Comparison of ENCODE assay signal across 9 cellular contexts in the genomic region with DNA sequence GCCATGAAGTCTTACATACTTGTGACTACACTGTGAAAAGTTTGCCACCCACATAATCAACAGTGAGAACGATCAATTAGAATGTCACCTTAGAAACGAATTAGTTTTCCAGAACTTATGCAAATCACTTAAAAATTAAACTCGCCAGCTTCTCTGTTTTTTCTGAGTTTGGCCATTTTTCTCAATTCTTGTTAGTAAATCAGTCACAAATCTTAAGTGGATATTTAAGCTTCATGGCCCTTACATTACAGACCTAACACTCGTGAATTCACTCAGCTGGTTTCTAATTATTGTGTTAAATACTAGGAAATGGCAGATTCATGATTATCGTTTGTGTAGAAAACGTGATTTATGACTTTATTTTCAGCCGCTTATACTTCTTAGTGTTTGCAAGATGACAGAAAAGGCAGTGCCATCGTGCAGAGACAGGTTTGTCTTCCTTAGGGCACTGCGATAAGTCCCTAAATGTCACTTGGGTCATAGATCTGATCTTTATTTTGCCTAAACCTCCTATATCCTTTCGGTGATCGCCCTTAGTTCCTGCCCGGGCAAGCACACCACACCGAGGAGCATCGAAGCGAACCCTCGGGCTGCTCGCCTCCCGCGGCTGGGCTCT. TPM values are rescaled to one million over a fixed set of nuclear protein-coding genes. Genes with fewer than 3 reads are reported as not detected.
DNase-seq lines count a peak whose midpoint lies in the region; ATAC-seq and TF ChIP-seq lines count a peak whose summit lies in the region.
"Had no signal": no experiment of that assay in that cellular context is flagged by ENCODE, and none has a peak within 500 bp of the region (broad histone marks: within the 10 kb centered on the region; RNA-seq: fewer than 3 reads in every experiment).

No MANE protein-coding gene starts in this region.

- no peaks in the 10 kb centered on the region for H3K9me2 ChIP-seq in GM23248 (ENCODE audit: insufficient read depth)

- 18 to 22% methylated on average over 19 of the region's 19 CpGs for WGBS in GM23248 (ENCODE audit: low coverage in 1 of 2, low lambda C conversion rate in 2 of 2, missing lambda C conversion rate in 2 of 2), 2 experiments
- WGBS in iPS DF 6.9 (ENCODE audit: insufficient coverage, insufficient read length), result no CpG with 5 or more reads among the region's 19 CpGs
- WGBS in stomach, 5 donors, result 25 to 31% (median 26%) methylated on average over 17 to 19 of the region's 19 CpGs

- H3K4me3 ChIP-seq in GM23248 (peak overlapping the region; percentile 77), iPS DF 6.9 (ENCODE audit: low read length) (peak overlapping the region; percentile 59; the same call in 1 of the 2 replicates), stomach (peak overlapping the region; percentile 67 to 79 (median 72))

- peak overlapping the region; percentile 84 for H3K4me3 Mint-ChIP-seq in CD4-positive, alpha-beta T cell
- peak overlapping the region; percentile 59 for H3K4me3 Mint-ChIP-seq in activated CD4-positive, alpha-beta memory T cell treated with anti-CD3 and anti-CD28 coated beads for 36 hours

- peaks cover 32% of the 10 kb centered on the region for H3K4me1 Mint-ChIP-seq in CD4-positive, alpha-beta T cell (ENCODE audit: low read depth)
- peaks cover 12% of the 10 kb centered on the region for H3K4me1 Mint-ChIP-seq in activated CD4-positive, alpha-beta memory T cell treated with anti-CD3 and anti-CD28 coated beads for 36 hours (ENCODE audit: low read depth)

- POLR2A ChIA-PET in CD4-positive, alpha-beta T cell (lab: Charles Lee), result interaction anchor here (0.7 to 3.6 kb wide), 4 partner anchors 128 to 210 kb away, joined by 3 to 21 read pairs (median 7); no protein-coding TSS in a partner anchor
- POLR2A ChIA-PET in activated CD4-positive, alpha-beta memory T cell treated with anti-CD3 and anti-CD28 coated beads for 36 hours (lab: Charles Lee), result interaction anchor here (0.7 to 1.2 kb wide), 3 partner anchors 10 to 221 kb away, joined by 3 to 5 read pairs (median 3); no protein-coding TSS in a partner anchor

- H3K36me3 ChIP-seq in GM23248 (ENCODE audit: low read depth) (no peaks in the 10 kb centered on the region), iPS DF 6.9 (ENCODE audit: control insufficient read depth, insufficient read depth, low read length) (no peaks in the 10 kb centered on the region), stomach (no peaks in the 10 kb centered on the region)

- no peaks in the 10 kb centered on the region for H3K36me3 Mint-ChIP-seq in CD4-positive, alpha-beta T cell (ENCODE audit: low read depth)
- H3K36me3 Mint-ChIP-seq in activated CD4-positive, alpha-beta memory T cell treated with anti-CD3 and anti-CD28 coated beads for 36 hours, result no peaks in the 10 kb centered on the region

- no peak for TF ChIP-seq EP300 in stomach (IDR thresholded peaks at IDR 0.05)

- no peak for ATAC-seq in CD4-positive, alpha-beta T cell (ENCODE audit: poor library complexity)
- no peak for ATAC-seq in HG03280 (IDR thresholded peaks at IDR 0.05; ENCODE audit: unreplicated experiment)

- no peaks in the 10 kb centered on the region for H3K9me3 Mint-ChIP-seq in CD4-positive, alpha-beta T cell
- no peaks in the 10 kb centered on the region for H3K9me3 Mint-ChIP-seq in activated CD4-positive, alpha-beta memory T cell treated with anti-CD3 and anti-CD28 coated beads for 36 hours
- H3K9me3 Mint-ChIP-seq: activated naive CD4-positive, alpha-beta T cell treated with anti-CD3 and anti-CD28 coated beads, Interleukin-2, amount 50 U/mL, for 72 hours had no signal

- H3K27ac Mint-ChIP-seq in CD4-positive, alpha-beta T cell, result no peak overlapping the region
- no peak overlapping the region for H3K27ac Mint-ChIP-seq in activated CD4-positive, alpha-beta memory T cell treated with anti-CD3 and anti-CD28 coated beads for 36 hours
- H3K27ac Mint-ChIP-seq: activated naive CD4-positive, alpha-beta T cell treated with anti-CD3 and anti-CD28 coated beads, Interleukin-2, amount 50 U/mL, for 72 hours had no signal

- no peak overlapping the region for H3K27ac ChIP-seq in CD4-positive, alpha-beta T cell (ENCODE audit: low read depth, low read length)
- H3K27ac ChIP-seq in GM23248 (no peak overlapping the region), iPS DF 6.9 (ENCODE audit: low read length) (no peak overlapping the region), stomach (peak overlapping the region in 4 of 5 donors; percentile 58 to 86 (median 71))

- in situ Hi-C loops in GM23248 (cut with MboI), result no loop called here

- no peak for TF ChIP-seq CTCF in CD4-positive, alpha-beta T cell (IDR thresholded peaks at IDR 0.05)
- TF ChIP-seq CTCF in stomach (IDR thresholded peaks at IDR 0.05), result no peak

- intact Hi-C loops in CD4-positive, alpha-beta T cell (cut with DNase I, micrococcal nuclease), result loop anchor here (10.0 kb wide), 2 partner anchors 148 to 248 kb away; no protein-coding TSS in a partner anchor
- intact Hi-C loops in activated CD4-positive, alpha-beta memory T cell treated with anti-CD3 and anti-CD28 coated beads for 36 hours (cut with micrococcal nuclease), result no loop called here
- intact Hi-C loops in stomach (cut with DNase I; ENCODE audit: low total_unique reads), result no loop called here

- H3K9ac ChIP-seq in GM23248, result peak overlapping the region; percentile 58; the same call in 1 of the 2 replicates

- H3K27me3 Mint-ChIP-seq in CD4-positive, alpha-beta T cell, result peaks cover 77% of the 10 kb centered on the region
- peaks cover 71% of the 10 kb centered on the region for H3K27me3 Mint-ChIP-seq in activated CD4-positive, alpha-beta memory T cell treated with anti-CD3 and anti-CD28 coated beads for 36 hours

- no peaks in the 10 kb centered on the region for H4K20me1 ChIP-seq in GM23248 (ENCODE audit: insufficient read depth)

- no peak for TF ChIP-seq POLR2A in stomach (IDR thresholded peaks at IDR 0.05)

- no peaks in the 10 kb centered on the region for H3K79me2 ChIP-seq in GM23248 (ENCODE audit: insufficient read depth)

- H3K4me1 ChIP-seq in GM23248 (ENCODE audit: insufficient read depth) (0 out of 2 replicates have a peak, but pooled peaks cover 6% of the 10 kb centered on the region), iPS DF 6.9 (ENCODE audit: control insufficient read depth, insufficient read depth, low read length) (no peaks in the 10 kb centered on the region), stomach (peaks cover 6 to 22% (median 15%) of the 10 kb centered on the region in 4 donors)

- peak in 1 of 10 experiments; percentile 5 for DNase-seq in CD4-positive, alpha-beta T cell
- DNase-seq in GM23248, result peak; percentile 63
- no peak for DNase-seq in activated CD4-positive, alpha-beta memory T cell treated with anti-CD3 and anti-CD28 coated beads for 36 hours
- no peak for DNase-seq in iPS DF 6.9 (ENCODE audit: low read depth, low spot score)
- DNase-seq in stomach, result no peak
- no peak for DNase-seq in stimulated activated CD4-positive, alpha-beta T cell treated with anti-CD3 and anti-CD28 coated beads, Interleukin-4, amount 100 ng/mL, for 24 hours
- DNase-seq in T1000 (lab: John Stamatoyannopoulos, UW), result no peak

- CTCF ChIA-PET in CD4-positive, alpha-beta T cell (lab: Charles Lee), result no interaction called here
- CTCF ChIA-PET in activated CD4-positive, alpha-beta memory T cell treated with anti-CD3 and anti-CD28 coated beads for 36 hours (lab: Charles Lee), result interaction anchor here (1.2 to 1.9 kb wide), 2 partner anchors 16 to 19 kb away, joined by 3 to 5 read pairs; no protein-coding TSS in a partner anchor

- peaks cover 77% of the 10 kb centered on the region for H3K27me3 ChIP-seq in CD4-positive, alpha-beta T cell (ENCODE audit: control insufficient read depth, insufficient read depth, low read length)
- H3K27me3 ChIP-seq in GM23248 (replicated peaks; ENCODE audit: insufficient read depth) (peaks cover 19% of the 10 kb centered on the region), iPS DF 6.9 (ENCODE audit: control insufficient read depth, insufficient read depth, low read length) (no peaks in the 10 kb centered on the region; the same call in 1 of the 2 replicates), stomach (peaks cover 0 to 40% (median 23%) of the 10 kb centered on the region in 3 donors)

- H2AFZ ChIP-seq in GM23248, result peak overlapping the region; percentile 75

- H3K4me2 ChIP-seq in GM23248 (ENCODE audit: unreplicated experiment), result peak overlapping the region; percentile 51

- H3F3A ChIP-seq in GM23248 (ENCODE audit: insufficient read depth), result 0 out of 2 replicates have a peak, but pooled peaks cover 4% of the 10 kb centered on the region

- no peaks in the 10 kb centered on the region for H3K9me3 ChIP-seq in CD4-positive, alpha-beta T cell (ENCODE audit: control insufficient read depth, low read length)
- H3K9me3 ChIP-seq in GM23248 (ENCODE audit: low read depth) (no peaks in the 10 kb centered on the region), iPS DF 6.9 (ENCODE audit: control insufficient read depth, insufficient read depth, low read length) (no peaks in the 10 kb centered on the region), stomach (no peaks in the 10 kb centered on the region)

RNA-seq across cellular contexts. Expression of a gene that starts 0.6 kb away (rescaled TPM):
- 100 to 1,000 TPM; 197 to 205 TPM for total RNA-seq in CD4-positive, alpha-beta T cell
- total RNA-seq in GM23248 (2014; rRNA removed; shearing (Covaris generic)), result 10.6 and 14.4 TPM in 2 replicates
- polyA plus RNA-seq in GM23248 (2016; fragmentation: Nextera tagmentation; extraction: Ambion mirVana), result 26.5 and 27.5 TPM in 2 replicates
- 100 to 1,000 TPM; 109 to 113 TPM for total RNA-seq in activated CD4-positive, alpha-beta memory T cell treated with anti-CD3 and anti-CD28 coated beads for 36 hours
- 10 to 100 TPM; 35.2 to 65.3 (median 37.7) TPM for total RNA-seq in stomach
- 1 to 10 TPM; 3.9 to 7.5 (median 6.4) TPM for polyA plus RNA-seq in stomach

Comparison
In these comparisons a context has a peak if more than half of its experiments do, and no peak if none do; other contexts are left out.
1. H3K27ac ChIP-seq: peak in stomach (4 of 5); none in CD4-positive, alpha-beta T cell (single experiment), GM23248 (single experiment) and iPS DF 6.9 (single experiment).
2. intact Hi-C loops: an anchor here in CD4-positive, alpha-beta T cell (10.0 kb wide); none called in activated CD4-positive, alpha-beta memory T cell treated with anti-CD3 and anti-CD28 coated beads for 36 hours and stomach.
3. Peak in every context shown above with its lines, with median percentiles within 50 percentile points of each other: H3K4me3 ChIP-seq.